ENCODE assay signal across 13 cellular contexts in the genomic region with DNA sequence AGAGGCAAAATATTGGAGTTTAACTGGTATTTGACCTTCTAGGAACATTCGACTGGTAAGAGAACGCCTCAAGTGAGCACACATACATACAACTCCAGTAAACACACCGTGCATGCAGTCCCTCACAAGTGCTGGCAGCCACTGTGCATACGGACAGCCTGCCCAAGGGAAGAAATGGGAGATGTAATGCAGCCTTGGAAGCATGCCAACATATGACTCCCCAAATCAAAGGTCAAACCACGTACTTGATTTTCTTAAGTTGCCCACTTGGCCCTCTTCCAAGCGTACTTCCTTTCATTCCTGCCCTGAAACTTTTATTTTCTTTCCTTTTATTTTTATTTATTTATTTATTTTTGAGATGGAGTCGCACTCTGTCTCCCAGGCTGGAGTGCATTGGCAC.
DNase-seq lines count a peak whose midpoint lies in the region; ATAC-seq, FAIRE-seq and TF ChIP-seq lines count a peak whose summit lies in the region.
"Had no signal": no experiment of that assay in that cellular context is flagged by ENCODE, and none has a peak within 500 bp of the region (broad histone marks: within the 10 kb centered on the region; RNA-seq: fewer than 3 reads in every experiment).

No MANE protein-coding gene starts in this region.

- TF ChIP-seq CTCF in natural killer cell (IDR thresholded peaks at IDR 0.05): no peak

- H3K4me1 Mint-ChIP-seq in natural killer cell treated with Interleukin-12 subunit alpha and Interleukin-12 subunit beta and Interleukin-15 and Interleukin-18, amount 100 ng/mL, for 72 hours (ENCODE audit: low read depth in 2 of 2): peaks cover 67 to 75% of the 10 kb centered on the region in 2 donors
- peaks cover 53 to 54% of the 10 kb centered on the region in 2 donors for H3K4me1 Mint-ChIP-seq in natural killer cell

- no peak for DNase-seq in natural killer cell treated with Interleukin-12 subunit alpha and Interleukin-12 subunit beta and Interleukin-15 and Interleukin-18, amount 100 ng/mL, for 72 hours (ENCODE audit: low spot score)
- no peak for DNase-seq in natural killer cell
- DNase-seq in RPMI8226: peak; percentile 8
- DNase-seq in erythroblast (lab: John Stamatoyannopoulos, UW): peak; percentile 17 to 30
- peak; percentile 24 for DNase-seq in urothelium cell line (ENCODE audit: low spot score)
- DNase-seq in AG08396 (ENCODE audit: low spot score): no peak
- DNase-seq in activated CD8-positive, alpha-beta memory T cell treated with anti-CD3 and anti-CD28 coated beads, Interleukin-2, amount 50 U/mL, for 48 hours: no peak
- DNase-seq: AML-193; mesendoderm; NCI-H1436 treated with DMSO at 0.1 percent for 48 hours; ovary; stimulated activated naive B cell treated with anti-CD40 and anti-IgM and Interleukin-4, amounts not matched to agents 10 μg/mL and 1 μg/mL and 100 μg/mL, for 72 hours had no signal

- FAIRE-seq in urothelium cell line (lab: Jason Lieb, UNC): no peak

- ATAC-seq in natural killer cell treated with Interleukin-12 subunit alpha and Interleukin-12 subunit beta and Interleukin-15 and Interleukin-18, amount 100 ng/mL, for 72 hours: no peak
- ATAC-seq in natural killer cell (no peak), HG02678 (IDR thresholded peaks at IDR 0.05; ENCODE audit: unreplicated experiment) (no peak)
- ATAC-seq: stimulated activated naive B cell treated with anti-CD40 and anti-IgM and Interleukin-4, amounts not matched to agents 10 μg/mL and 1 μg/mL and 100 μg/mL, for 72 hours had no signal

- H3K27ac Mint-ChIP-seq in natural killer cell treated with Interleukin-12 subunit alpha and Interleukin-12 subunit beta and Interleukin-15 and Interleukin-18, amount 100 ng/mL, for 72 hours: peak overlapping the region; percentile 95 to 99
- H3K27ac Mint-ChIP-seq in natural killer cell: no peak overlapping the region
- H3K27ac Mint-ChIP-seq: stimulated activated naive B cell treated with anti-CD40 and anti-IgM and Interleukin-4, amounts not matched to agents 10 μg/mL and 1 μg/mL and 100 μg/mL, for 72 hours had no signal

- peaks cover 21% of the 10 kb centered on the region for H3K36me3 Mint-ChIP-seq in natural killer cell treated with Interleukin-12 subunit alpha and Interleukin-12 subunit beta and Interleukin-15 and Interleukin-18, amount 100 ng/mL, for 72 hours
- no peaks in the 10 kb centered on the region for H3K36me3 Mint-ChIP-seq in natural killer cell
- H3K36me3 Mint-ChIP-seq: stimulated activated naive B cell treated with anti-CD40 and anti-IgM and Interleukin-4, amounts not matched to agents 10 μg/mL and 1 μg/mL and 100 μg/mL, for 72 hours had no signal

- H3K4me3 Mint-ChIP-seq in natural killer cell treated with Interleukin-12 subunit alpha and Interleukin-12 subunit beta and Interleukin-15 and Interleukin-18, amount 100 ng/mL, for 72 hours: no peak overlapping the region
- H3K4me3 Mint-ChIP-seq in natural killer cell: no peak overlapping the region
- H3K4me3 Mint-ChIP-seq: stimulated activated naive B cell treated with anti-CD40 and anti-IgM and Interleukin-4, amounts not matched to agents 10 μg/mL and 1 μg/mL and 100 μg/mL, for 72 hours had no signal

- intact Hi-C loops in natural killer cell (cut with micrococcal nuclease): loop anchor here (5.0 kb wide), 1 partner anchor 126 kb away; no protein-coding TSS in a partner anchor

- peaks cover 3% of the 10 kb centered on the region for H3K9me3 Mint-ChIP-seq in natural killer cell treated with Interleukin-12 subunit alpha and Interleukin-12 subunit beta and Interleukin-15 and Interleukin-18, amount 100 ng/mL, for 72 hours
- no peaks in the 10 kb centered on the region for H3K9me3 Mint-ChIP-seq in natural killer cell

- no peaks in the 10 kb centered on the region for H3K27me3 Mint-ChIP-seq in natural killer cell treated with Interleukin-12 subunit alpha and Interleukin-12 subunit beta and Interleukin-15 and Interleukin-18, amount 100 ng/mL, for 72 hours
- H3K27me3 Mint-ChIP-seq in natural killer cell (ENCODE audit: low read depth in 2 of 2): no peaks in the 10 kb centered on the region
- H3K27me3 Mint-ChIP-seq: stimulated activated naive B cell treated with anti-CD40 and anti-IgM and Interleukin-4, amounts not matched to agents 10 μg/mL and 1 μg/mL and 100 μg/mL, for 72 hours had no signal

- TF ChIP-seq POLR2A in erythroblast (IDR thresholded peaks at IDR 0.05; ENCODE audit: low read length): no peak

Comparison
In these comparisons a context has a peak if more than half of its experiments do, and no peak if none do; other contexts are left out.
1. H3K27ac Mint-ChIP-seq: peak in natural killer cell treated with Interleukin-12 subunit alpha and Interleukin-12 subunit beta and Interleukin-15 and Interleukin-18, amount 100 ng/mL, for 72 hours (2 of 2); none in natural killer cell (0 of 2).
2. DNase-seq: peak in RPMI8226 (single experiment), erythroblast (2 of 2) and urothelium cell line (single experiment); none in natural killer cell treated with Interleukin-12 subunit alpha and Interleukin-12 subunit beta and Interleukin-15 and Interleukin-18, amount 100 ng/mL, for 72 hours (single experiment), natural killer cell (single experiment), AG08396 (single experiment) and activated CD8-positive, alpha-beta memory T cell treated with anti-CD3 and anti-CD28 coated beads, Interleukin-2, amount 50 U/mL, for 48 hours (single experiment).